ENCODE assay signal across 22 cellular contexts in genomic region chr14:43983721-43984120, GRCh38.
"Had no signal": no experiment of that assay in that cellular context is flagged by ENCODE, and none has a peak within 500 bp of the region (broad histone marks: within the 10 kb centered on the region; RNA-seq: fewer than 3 reads in every experiment).

No MANE protein-coding gene starts in this region.

- H3K9me3 ChIP-seq: gastroesophageal sphincter, left lung, right lobe of liver, thoracic aorta, upper lobe of left lung had no signal

- H3K36me3 ChIP-seq: esophagus muscularis mucosa, gastroesophageal sphincter, heart right ventricle, left lung, right lobe of liver, thoracic aorta, tibial nerve, upper lobe of left lung had no signal

- H3K27ac ChIP-seq: esophagus muscularis mucosa, foreskin keratinocyte, gastroesophageal sphincter, heart right ventricle, left lung, right lobe of liver, thoracic aorta, tibial nerve, upper lobe of left lung had no signal

- H3K4me3 ChIP-seq: esophagus muscularis mucosa, gastroesophageal sphincter, heart right ventricle, left lung, right lobe of liver, thoracic aorta, tibial nerve, upper lobe of left lung had no signal

- H3K4me1 ChIP-seq: esophagus muscularis mucosa, foreskin keratinocyte, gastroesophageal sphincter, heart right ventricle, left lung, tibial nerve, upper lobe of left lung had no signal

- H3K27me3 ChIP-seq: esophagus muscularis mucosa, foreskin keratinocyte, gastroesophageal sphincter, heart right ventricle, left lung, right lobe of liver, tibial nerve, upper lobe of left lung had no signal

- ATAC-seq: foreskin keratinocyte; gastroesophageal sphincter; heart right ventricle; left lung; naive thymus-derived CD4-positive, alpha-beta T cell; right lobe of liver; stimulated activated naive B cell treated with anti-CD40 and anti-IgM and Interleukin-4, amounts not matched to agents 10 μg/mL and 1 μg/mL and 100 μg/mL, for 72 hours had no signal

- DNase-seq: effector memory CD4-positive, alpha-beta T cell; foreskin keratinocyte; glutamatergic neuron; heart right ventricle; hypothalamus; immature natural killer cell; islet precursor cell; mesenchymal stem cell; midbrain; naive thymus-derived CD4-positive, alpha-beta T cell; nucleus accumbens; right lobe of liver; small intestine; stimulated activated CD4-positive, alpha-beta T cell treated with anti-CD3 and anti-CD28 coated beads, Interleukin-15, amount 100 ng/mL, for 24 hours; stimulated activated CD4-positive, alpha-beta T cell treated with anti-CD3 and anti-CD28 coated beads, Interleukin-2, amount 100 ng/mL, for 48 hours; stimulated activated naive B cell treated with anti-CD40 and anti-IgM and Interleukin-4, amounts not matched to agents 10 μg/mL and 1 μg/mL and 100 μg/mL, for 72 hours; upper lobe of left lung had no signal
